Comparison of ENCODE assay signal across 8 cellular contexts in the genomic region with DNA sequence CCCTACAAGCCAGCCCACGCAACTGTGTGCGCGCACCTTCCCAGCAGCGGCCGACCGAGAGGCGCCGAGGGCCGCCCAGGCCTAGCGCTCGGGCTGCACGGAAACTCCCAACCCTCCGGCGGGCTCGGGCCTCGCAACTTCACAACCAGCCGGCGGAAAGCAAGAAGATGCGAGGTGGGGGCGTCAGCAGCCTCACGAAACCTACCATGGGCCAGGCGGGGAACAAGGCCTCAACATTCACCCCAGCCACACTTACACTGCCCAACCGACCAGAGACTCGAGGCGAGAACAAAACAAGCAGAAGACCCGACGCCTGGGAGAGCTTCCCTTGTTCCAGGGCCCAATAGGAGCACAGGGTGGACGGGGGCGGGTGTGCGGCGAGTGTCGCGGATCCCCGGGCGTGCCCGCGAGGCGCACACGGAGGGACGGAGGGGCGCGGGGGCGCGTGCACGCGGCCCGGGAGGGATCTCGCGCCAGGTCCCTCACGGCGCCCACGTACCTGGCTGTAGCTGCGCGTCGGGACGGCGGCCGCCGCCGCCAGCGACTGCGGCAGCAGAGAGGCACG. TPM values are rescaled to one million over a fixed set of nuclear protein-coding genes. Genes with fewer than 3 reads are reported as not detected.
DNase-seq lines count a peak whose midpoint lies in the region; ATAC-seq and TF ChIP-seq lines count a peak whose summit lies in the region.

No MANE protein-coding gene starts in this region.

- H3K4me3 ChIP-seq in osteoblast (ENCODE audit: insufficient read depth, low read length) (peak overlapping the region; percentile 91), testis (peak overlapping the region; percentile 90 to 96)

- peak overlapping the region; percentile 99 for H3K4me2 ChIP-seq in osteoblast (ENCODE audit: insufficient read depth, low read length)

- no peaks in the 10 kb centered on the region for H3K36me3 Mint-ChIP-seq in glutamatergic neuron (ENCODE audit: unreplicated experiment)

- peak overlapping the region; percentile 93 for H3K27ac Mint-ChIP-seq in glutamatergic neuron (ENCODE audit: unreplicated experiment)

- peak; percentile 63 for DNase-seq in EL
- DNase-seq in HuH-7.5 (ENCODE audit: low spot score): peak; percentile 52
- peak; percentile 48 for DNase-seq in SK-N-DZ (ENCODE audit: low spot score)
- peak; percentile 69 for DNase-seq in activated naive CD4-positive, alpha-beta T cell treated with anti-CD3 and anti-CD28 coated beads, Interleukin-2, amount 50 U/mL, for 16 hours
- peak; percentile 75 for DNase-seq in glutamatergic neuron
- peak; percentile 96 for DNase-seq in osteoblast (ENCODE audit: insufficient read length, low spot score, missing footprints)
- DNase-seq in testis: peak; percentile 66

- peak; percentile 42 for ATAC-seq in GM21576 (IDR thresholded peaks at IDR 0.05; ENCODE audit: unreplicated experiment)

- H2AFZ ChIP-seq in osteoblast (ENCODE audit: low read length): peak overlapping the region; percentile 83

- no peaks in the 10 kb centered on the region for H3K27me3 ChIP-seq in osteoblast (ENCODE audit: insufficient read depth, low read length)
- H3K27me3 ChIP-seq in testis: no peaks in the 10 kb centered on the region

- H3K9me3 ChIP-seq in osteoblast (ENCODE audit: low read depth, low read length): no peaks in the 10 kb centered on the region
- no peaks in the 10 kb centered on the region for H3K9me3 ChIP-seq in testis

- H3K4me3 Mint-ChIP-seq in glutamatergic neuron (ENCODE audit: unreplicated experiment): peak overlapping the region; percentile 97

- H3K79me2 ChIP-seq in osteoblast (ENCODE audit: insufficient read depth, low read length): peaks cover 52% of the 10 kb centered on the region

- TF ChIP-seq POLR2A in testis (IDR thresholded peaks at IDR 0.05): no peak

- H3K27ac ChIP-seq in osteoblast (ENCODE audit: low read depth, low read length) (peak overlapping the region; percentile 85), testis (peak overlapping the region; percentile 85 to 93)

- H3K36me3 ChIP-seq in osteoblast (ENCODE audit: insufficient read depth, low read length): peaks cover 11% of the 10 kb centered on the region
- no peaks in the 10 kb centered on the region for H3K36me3 ChIP-seq in testis (ENCODE audit: low read depth, missing control alignments)

- H3K27me3 Mint-ChIP-seq in glutamatergic neuron (ENCODE audit: unreplicated experiment): peaks cover 13% of the 10 kb centered on the region

- intact Hi-C loops in testis (cut with DNase I; ENCODE audit: low total_unique reads): no loop called here

- 0% methylated on average over 62 of the region's 63 CpGs; no CpG with 5 or more reads in 1 of the 2 donors for WGBS in testis, 2 donors

- H3K4me1 Mint-ChIP-seq in glutamatergic neuron (ENCODE audit: low read depth, unreplicated experiment): peaks cover 5% of the 10 kb centered on the region

- H3K9me3 Mint-ChIP-seq in glutamatergic neuron (ENCODE audit: unreplicated experiment): peaks cover 10% of the 10 kb centered on the region

- H3K4me1 ChIP-seq in osteoblast (ENCODE audit: insufficient read depth, low read length) (peaks cover 10% of the 10 kb centered on the region), testis (peaks cover 15% of the 10 kb centered on the region)

- peaks cover 33% of the 10 kb centered on the region for H4K20me1 ChIP-seq in osteoblast (ENCODE audit: insufficient read depth, low read length)

- TF ChIP-seq CTCF in glutamatergic neuron (IDR thresholded peaks at IDR 0.05; ENCODE audit: partially characterized antibody, unreplicated experiment) (no peak), osteoblast (IDR thresholded peaks at IDR 0.05; ENCODE audit: extremely low read depth, low read depth, low read length) (no peak), testis (IDR thresholded peaks at IDR 0.05) (no peak)

RNA-seq across cellular contexts. Expression of a gene that starts 0.6 kb away (rescaled TPM):
- 84.2 and 85.1 TPM in 2 replicates for polyA plus RNA-seq in SK-N-DZ (2014; cell fraction: cytosol; rRNA removed)
- 69.0 and 70.7 TPM in 2 replicates for polyA plus RNA-seq in SK-N-DZ (2014; cell fraction: nucleus; rRNA removed)
- total RNA-seq in glutamatergic neuron (ENCODE audit: unreplicated experiment) (61.1 TPM), osteoblast (78.1 and 79.3 TPM in 2 replicates), testis (10 to 100 TPM; 59.8 to 66.8 TPM)
- polyA plus RNA-seq in testis (ENCODE audit: insufficient read depth, low read depth, low replicate concordance): 70.2 TPM

Comparison
In these comparisons a context has a peak if more than half of its experiments do, and no peak if none do; other contexts are left out.
1. Peak in every context shown above with its lines: DNase-seq, ATAC-seq, H3K4me3 ChIP-seq and H3K27ac ChIP-seq.